ENCODE assay signal across 2 cellular contexts in the genomic region with DNA sequence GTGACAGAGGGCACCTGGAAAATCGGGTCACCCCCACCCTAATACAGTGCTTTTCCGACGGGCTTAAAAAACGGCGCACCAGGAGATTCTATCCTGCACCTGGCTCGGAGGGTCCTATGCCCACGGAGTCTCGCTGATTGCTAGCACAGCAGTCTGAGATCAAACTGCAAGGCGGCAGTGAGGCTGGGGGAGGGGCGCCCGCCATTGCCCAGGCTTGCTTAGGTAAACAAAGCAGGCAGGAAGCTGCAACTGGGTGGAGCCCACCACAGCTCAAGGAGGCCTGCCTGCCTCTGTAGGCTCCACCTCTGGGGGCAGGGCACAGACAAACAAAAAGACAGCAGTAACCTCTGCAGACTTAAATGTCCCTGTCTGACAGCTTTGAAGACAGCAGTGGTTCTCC.
A peak's percentile ranks its signal among the peaks of the same experiment; 100 is the strongest.
TF ChIP-seq lines count a peak whose summit lies in the region.
"Not testable (repeated sequence)": the region's sequence is repeated elsewhere in the genome, so short reads cannot be mapped to it uniquely, and the experiment has no call there.

No MANE protein-coding gene starts in this region.

TF ChIP-seq in WTC11, 78 proteins besides CTCF, POLR2A, EP300 and RAD21:
- 0 out of 2 replicates have a peak, but pooled peaks have one; percentile 42 for TF ChIP-seq FOXK1 (CRISPR knock-in tag; IDR thresholded peaks at IDR 0.05)

TF ChIP-seq in HepG2, 621 proteins besides CTCF, POLR2A, EP300 and RAD21:
- TF ChIP-seq FOXA3 (CRISPR knock-in tag; IDR thresholded peaks at IDR 0.05), result peak; percentile 33; the same call in 1 of the 2 replicates
- not testable (repeated sequence) for TF ChIP-seq FOXA1 (IDR thresholded peaks at IDR 0.05)
- TF ChIP-seq FOXA1 (CRISPR knock-in tag; IDR thresholded peaks at IDR 0.05), result peak; percentile 59
- TF ChIP-seq, protein P1, sequence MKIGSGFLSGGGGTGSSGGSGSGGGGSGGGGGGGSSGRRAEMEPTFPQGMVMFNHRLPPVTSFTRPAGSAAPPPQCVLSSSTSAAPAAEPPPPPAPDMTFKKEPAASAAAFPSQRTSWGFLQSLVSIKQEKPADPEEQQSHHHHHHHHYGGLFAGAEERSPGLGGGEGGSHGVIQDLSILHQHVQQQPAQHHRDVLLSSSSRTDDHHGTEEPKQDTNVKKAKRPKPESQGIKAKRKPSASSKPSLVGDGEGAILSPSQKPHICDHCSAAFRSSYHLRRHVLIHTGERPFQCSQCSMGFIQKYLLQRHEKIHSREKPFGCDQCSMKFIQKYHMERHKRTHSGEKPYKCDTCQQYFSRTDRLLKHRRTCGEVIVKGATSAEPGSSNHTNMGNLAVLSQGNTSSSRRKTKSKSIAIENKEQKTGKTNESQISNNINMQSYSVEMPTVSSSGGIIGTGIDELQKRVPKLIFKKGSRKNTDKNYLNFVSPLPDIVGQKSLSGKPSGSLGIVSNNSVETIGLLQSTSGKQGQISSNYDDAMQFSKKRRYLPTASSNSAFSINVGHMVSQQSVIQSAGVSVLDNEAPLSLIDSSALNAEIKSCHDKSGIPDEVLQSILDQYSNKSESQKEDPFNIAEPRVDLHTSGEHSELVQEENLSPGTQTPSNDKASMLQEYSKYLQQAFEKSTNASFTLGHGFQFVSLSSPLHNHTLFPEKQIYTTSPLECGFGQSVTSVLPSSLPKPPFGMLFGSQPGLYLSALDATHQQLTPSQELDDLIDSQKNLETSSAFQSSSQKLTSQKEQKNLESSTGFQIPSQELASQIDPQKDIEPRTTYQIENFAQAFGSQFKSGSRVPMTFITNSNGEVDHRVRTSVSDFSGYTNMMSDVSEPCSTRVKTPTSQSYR (CRISPR knock-in tag; IDR thresholded peaks at IDR 0.05; ENCODE audit: borderline replicate concordance), result peak; percentile 79; the same call in 1 of the 2 replicates
TF ChIP-seq in HepG2: peak in this region for 3; not testable (repeated sequence) for 618.
